8 cellular contexts compared by ENCODE assay signal in genomic region chr15:31392761-31393401, GRCh38.
DNase-seq lines count a peak whose midpoint lies in the region; ATAC-seq and TF ChIP-seq lines count a peak whose summit lies in the region.

No MANE protein-coding gene starts in this region.

- no peak overlapping the region for H3K9ac ChIP-seq in HUES64 (ENCODE audit: low read depth, low read length)

- H3K9me3 ChIP-seq in HUES64 (ENCODE audit: insufficient read depth, low read depth, low read length) = peaks cover 6% of the 10 kb centered on the region; the same call in 1 of the 2 replicates

- H3K36me3 ChIP-seq in HUES64 (ENCODE audit: insufficient read depth, low read length) = no peaks in the 10 kb centered on the region

- no peak for DNase-seq in CD14-positive monocyte (ENCODE audit: low spot score)
- DNase-seq in coronary artery (ENCODE audit: low spot score) = no peak
- DNase-seq in naive B cell = peak; percentile 12
- DNase-seq in iPS-NIHi11 (ENCODE audit: low spot score) = no peak
- DNase-seq in superior temporal gyrus (ENCODE audit: extremely low spot score) = no peak
- DNase-seq in HT-29 (ENCODE audit: low spot score) = no peak

- H3K27me3 ChIP-seq in HUES64 (ENCODE audit: insufficient read depth, low read length) = peaks cover 32% of the 10 kb centered on the region

- WGBS in HUES64 = 2% methylated on average over 42 of the region's 43 CpGs

- peaks cover 30% of the 10 kb centered on the region for H3K4me1 Mint-ChIP-seq in CD14-positive monocyte
- peaks cover 17 to 23% (median 21%) of the 10 kb centered on the region in 3 donors for H3K4me1 Mint-ChIP-seq in naive B cell

- H3K27ac ChIP-seq in HUES64 (ENCODE audit: low read depth, low read length) (no peak overlapping the region), coronary artery (peak overlapping the region; percentile 99)

- H3K9me3 Mint-ChIP-seq in CD14-positive monocyte (peaks cover 0 to 13% (median 6%) of the 10 kb centered on the region in 7 donors), naive B cell (no peaks in the 10 kb centered on the region)

- H3K4me3 Mint-ChIP-seq in CD14-positive monocyte = peak overlapping the region; percentile 83 to 93
- peak overlapping the region; percentile 82 to 94 (median 91) for H3K4me3 Mint-ChIP-seq in naive B cell

- peaks cover 11% of the 10 kb centered on the region for H3K4me1 ChIP-seq in HUES64 (ENCODE audit: insufficient read depth, low read length)

- H3K36me3 Mint-ChIP-seq in CD14-positive monocyte (peaks cover 0 to 6% of the 10 kb centered on the region in 2 donors), naive B cell (no peaks in the 10 kb centered on the region)

- TF ChIP-seq CTCF in CD14-positive monocyte (IDR thresholded peaks at IDR 0.05) (no peak), coronary artery (IDR thresholded peaks at IDR 0.05) (no peak)

- H3K27me3 Mint-ChIP-seq in CD14-positive monocyte (ENCODE audit: low read depth in 3 of 3) (peaks cover 33 to 55% (median 48%) of the 10 kb centered on the region in 3 donors), naive B cell (no peaks in the 10 kb centered on the region)

- peak; percentile 39 for ATAC-seq in GM19455 (IDR thresholded peaks at IDR 0.05; ENCODE audit: unreplicated experiment)
- peak; percentile 32 to 37 for ATAC-seq in naive B cell (ENCODE audit: low read depth in 2 of 2)

- peak overlapping the region; percentile 68 for H3K4me3 ChIP-seq in HUES64 (ENCODE audit: low read length)
- H3K4me3 ChIP-seq in coronary artery = peak overlapping the region; percentile 90

- H3K27ac Mint-ChIP-seq in CD14-positive monocyte = no peak overlapping the region
- peak overlapping the region in 5 of 6 donors; percentile 41 to 86 (median 83) for H3K27ac Mint-ChIP-seq in naive B cell

- intact Hi-C loops in CD14-positive monocyte (cut with micrococcal nuclease) = loop anchor here (5.0 to 10.0 kb wide), 3 partner anchors 39 to 92 kb away; no protein-coding TSS in a partner anchor

Comparison
In these comparisons a context has a peak if more than half of its experiments do, and no peak if none do; other contexts are left out.
1. H3K27ac Mint-ChIP-seq: peak in naive B cell (5 of 6); none in CD14-positive monocyte (0 of 7).